1 cellular context compared by ENCODE assay signal in the genomic region with DNA sequence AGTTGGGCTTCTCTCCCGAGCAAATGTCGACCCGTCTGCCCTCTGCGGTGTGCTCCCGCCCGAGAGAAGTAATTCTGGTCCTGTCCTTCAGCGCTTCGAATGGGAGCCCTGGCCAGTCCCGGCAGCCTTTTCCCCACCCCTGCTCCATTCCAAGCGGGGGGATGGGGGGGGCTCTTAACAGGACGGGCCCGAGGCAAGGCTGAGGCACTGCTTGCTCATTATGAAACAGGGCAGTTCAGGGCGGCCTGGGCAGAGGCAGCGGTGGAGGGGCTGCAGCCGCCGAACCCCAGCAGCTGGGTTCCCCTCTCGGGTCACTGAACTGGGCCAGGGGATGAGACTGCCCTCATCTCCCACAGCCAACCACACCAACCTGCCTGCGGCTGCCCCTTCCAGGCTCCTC.
A peak's percentile ranks its signal among the peaks of the same experiment; 100 is the strongest.
TF ChIP-seq lines count a peak whose summit lies in the region.

No MANE protein-coding gene starts in this region.

TF ChIP-seq in HepG2, 621 proteins besides CTCF, POLR2A, EP300 and RAD21 (continued from another document):
- TF ChIP-seq RXRA (CRISPR knock-in tag; IDR thresholded peaks at IDR 0.05) (0 out of 2 replicates have a peak, but pooled peaks have one; percentile 10), SNAI1 (CRISPR knock-in tag; IDR thresholded peaks at IDR 0.05; ENCODE audit: borderline replicate concordance) (peak; percentile 59; the same call in 1 of the 2 replicates), SRSF9 (IDR thresholded peaks at IDR 0.05; ENCODE audit: borderline replicate concordance, insufficient read depth, low read depth, low read length, poor library complexity, severe bottlenecking) (no peak), LCORL (IDR thresholded peaks at IDR 0.05) (no peak), LCORL (CRISPR knock-in tag; IDR thresholded peaks at IDR 0.05) (no peak), SALL2 (CRISPR knock-in tag; IDR thresholded peaks at IDR 0.05) (no peak), HIVEP1 (CRISPR knock-in tag; IDR thresholded peaks at IDR 0.05) (no peak; the same call in 1 of the 2 replicates), ZNF572 (CRISPR knock-in tag; IDR thresholded peaks at IDR 0.05) (peak; percentile 41; the same call in 1 of the 2 replicates), POLR2G (IDR thresholded peaks at IDR 0.05; ENCODE audit: low read depth, low read length) (peak; percentile 25; the same call in 1 of the 2 replicates), XRCC5 (optimal IDR thresholded peaks at IDR 0.05; ENCODE audit: low read length) (peak; percentile 55), SRY (CRISPR knock-in tag; IDR thresholded peaks at IDR 0.05) (0 out of 2 replicates have a peak, but pooled peaks have one; percentile 33), SATB2 (CRISPR knock-in tag; IDR thresholded peaks at IDR 0.05) (no peak), SPEN (CRISPR knock-in tag; IDR thresholded peaks at IDR 0.05; ENCODE audit: low read depth) (no peak), DNMT3B (CRISPR knock-in tag; conservative IDR thresholded peaks at IDR 0.05) (0 out of 2 replicates have a peak, but pooled peaks have one; percentile 18), ZNF777 (CRISPR knock-in tag; IDR thresholded peaks at IDR 0.05) (no peak), SMAD9 (CRISPR knock-in tag; IDR thresholded peaks at IDR 0.05) (0 out of 2 replicates have a peak, but pooled peaks have one; percentile 32), CREB1 (IDR thresholded peaks at IDR 0.05) (no peak), CREB1 (CRISPR knock-in tag; IDR thresholded peaks at IDR 0.05) (no peak), HNRNPL (IDR thresholded peaks at IDR 0.05; ENCODE audit: low read depth, low read length) (0 out of 2 replicates have a peak, but pooled peaks have one; percentile 27), SAP130 (CRISPR knock-in tag; IDR thresholded peaks at IDR 0.05; ENCODE audit: low read depth) (peak; percentile 20; the same call in 1 of the 2 replicates), ZNF563 (CRISPR knock-in tag; IDR thresholded peaks at IDR 0.05) (peak; percentile 46; the same call in 1 of the 2 replicates), ZNF121 (CRISPR knock-in tag; IDR thresholded peaks at IDR 0.05) (0 out of 2 replicates have a peak, but pooled peaks have one; percentile 9)
- TF ChIP-seq, protein P1, sequence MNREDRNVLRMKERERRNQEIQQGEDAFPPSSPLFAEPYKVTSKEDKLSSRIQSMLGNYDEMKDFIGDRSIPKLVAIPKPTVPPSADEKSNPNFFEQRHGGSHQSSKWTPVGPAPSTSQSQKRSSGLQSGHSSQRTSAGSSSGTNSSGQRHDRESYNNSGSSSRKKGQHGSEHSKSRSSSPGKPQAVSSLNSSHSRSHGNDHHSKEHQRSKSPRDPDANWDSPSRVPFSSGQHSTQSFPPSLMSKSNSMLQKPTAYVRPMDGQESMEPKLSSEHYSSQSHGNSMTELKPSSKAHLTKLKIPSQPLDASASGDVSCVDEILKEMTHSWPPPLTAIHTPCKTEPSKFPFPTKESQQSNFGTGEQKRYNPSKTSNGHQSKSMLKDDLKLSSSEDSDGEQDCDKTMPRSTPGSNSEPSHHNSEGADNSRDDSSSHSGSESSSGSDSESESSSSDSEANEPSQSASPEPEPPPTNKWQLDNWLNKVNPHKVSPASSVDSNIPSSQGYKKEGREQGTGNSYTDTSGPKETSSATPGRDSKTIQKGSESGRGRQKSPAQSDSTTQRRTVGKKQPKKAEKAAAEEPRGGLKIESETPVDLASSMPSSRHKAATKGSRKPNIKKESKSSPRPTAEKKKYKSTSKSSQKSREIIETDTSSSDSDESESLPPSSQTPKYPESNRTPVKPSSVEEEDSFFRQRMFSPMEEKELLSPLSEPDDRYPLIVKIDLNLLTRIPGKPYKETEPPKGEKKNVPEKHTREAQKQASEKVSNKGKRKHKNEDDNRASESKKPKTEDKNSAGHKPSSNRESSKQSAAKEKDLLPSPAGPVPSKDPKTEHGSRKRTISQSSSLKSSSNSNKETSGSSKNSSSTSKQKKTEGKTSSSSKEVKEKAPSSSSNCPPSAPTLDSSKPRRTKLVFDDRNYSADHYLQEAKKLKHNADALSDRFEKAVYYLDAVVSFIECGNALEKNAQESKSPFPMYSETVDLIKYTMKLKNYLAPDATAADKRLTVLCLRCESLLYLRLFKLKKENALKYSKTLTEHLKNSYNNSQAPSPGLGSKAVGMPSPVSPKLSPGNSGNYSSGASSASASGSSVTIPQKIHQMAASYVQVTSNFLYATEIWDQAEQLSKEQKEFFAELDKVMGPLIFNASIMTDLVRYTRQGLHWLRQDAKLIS (CRISPR knock-in tag; IDR thresholded peaks at IDR 0.05), result no peak
- TF ChIP-seq, protein P2, sequence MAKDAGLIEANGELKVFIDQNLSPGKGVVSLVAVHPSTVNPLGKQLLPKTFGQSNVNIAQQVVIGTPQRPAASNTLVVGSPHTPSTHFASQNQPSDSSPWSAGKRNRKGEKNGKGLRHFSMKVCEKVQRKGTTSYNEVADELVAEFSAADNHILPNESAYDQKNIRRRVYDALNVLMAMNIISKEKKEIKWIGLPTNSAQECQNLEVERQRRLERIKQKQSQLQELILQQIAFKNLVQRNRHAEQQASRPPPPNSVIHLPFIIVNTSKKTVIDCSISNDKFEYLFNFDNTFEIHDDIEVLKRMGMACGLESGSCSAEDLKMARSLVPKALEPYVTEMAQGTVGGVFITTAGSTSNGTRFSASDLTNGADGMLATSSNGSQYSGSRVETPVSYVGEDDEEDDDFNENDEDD (CRISPR knock-in tag; IDR thresholded peaks at IDR 0.05; ENCODE audit: borderline replicate concordance), result peak; percentile 26; the same call in 1 of the 2 replicates
- TF ChIP-seq, protein P3, sequence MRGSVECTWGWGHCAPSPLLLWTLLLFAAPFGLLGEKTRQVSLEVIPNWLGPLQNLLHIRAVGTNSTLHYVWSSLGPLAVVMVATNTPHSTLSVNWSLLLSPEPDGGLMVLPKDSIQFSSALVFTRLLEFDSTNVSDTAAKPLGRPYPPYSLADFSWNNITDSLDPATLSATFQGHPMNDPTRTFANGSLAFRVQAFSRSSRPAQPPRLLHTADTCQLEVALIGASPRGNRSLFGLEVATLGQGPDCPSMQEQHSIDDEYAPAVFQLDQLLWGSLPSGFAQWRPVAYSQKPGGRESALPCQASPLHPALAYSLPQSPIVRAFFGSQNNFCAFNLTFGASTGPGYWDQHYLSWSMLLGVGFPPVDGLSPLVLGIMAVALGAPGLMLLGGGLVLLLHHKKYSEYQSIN (CRISPR knock-in tag; IDR thresholded peaks at IDR 0.05; ENCODE audit: borderline replicate concordance), result no peak
- TF ChIP-seq, protein P4, sequence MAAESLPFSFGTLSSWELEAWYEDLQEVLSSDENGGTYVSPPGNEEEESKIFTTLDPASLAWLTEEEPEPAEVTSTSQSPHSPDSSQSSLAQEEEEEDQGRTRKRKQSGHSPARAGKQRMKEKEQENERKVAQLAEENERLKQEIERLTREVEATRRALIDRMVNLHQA (CRISPR knock-in tag; IDR thresholded peaks at IDR 0.05), result no peak
- TF ChIP-seq, protein P5, sequence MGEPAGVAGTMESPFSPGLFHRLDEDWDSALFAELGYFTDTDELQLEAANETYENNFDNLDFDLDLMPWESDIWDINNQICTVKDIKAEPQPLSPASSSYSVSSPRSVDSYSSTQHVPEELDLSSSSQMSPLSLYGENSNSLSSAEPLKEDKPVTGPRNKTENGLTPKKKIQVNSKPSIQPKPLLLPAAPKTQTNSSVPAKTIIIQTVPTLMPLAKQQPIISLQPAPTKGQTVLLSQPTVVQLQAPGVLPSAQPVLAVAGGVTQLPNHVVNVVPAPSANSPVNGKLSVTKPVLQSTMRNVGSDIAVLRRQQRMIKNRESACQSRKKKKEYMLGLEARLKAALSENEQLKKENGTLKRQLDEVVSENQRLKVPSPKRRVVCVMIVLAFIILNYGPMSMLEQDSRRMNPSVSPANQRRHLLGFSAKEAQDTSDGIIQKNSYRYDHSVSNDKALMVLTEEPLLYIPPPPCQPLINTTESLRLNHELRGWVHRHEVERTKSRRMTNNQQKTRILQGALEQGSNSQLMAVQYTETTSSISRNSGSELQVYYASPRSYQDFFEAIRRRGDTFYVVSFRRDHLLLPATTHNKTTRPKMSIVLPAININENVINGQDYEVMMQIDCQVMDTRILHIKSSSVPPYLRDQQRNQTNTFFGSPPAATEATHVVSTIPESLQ (CRISPR knock-in tag; conservative IDR thresholded peaks at IDR 0.05), result 0 out of 2 replicates have a peak, but pooled peaks have one; percentile 27
- TF ChIP-seq, protein P6, sequence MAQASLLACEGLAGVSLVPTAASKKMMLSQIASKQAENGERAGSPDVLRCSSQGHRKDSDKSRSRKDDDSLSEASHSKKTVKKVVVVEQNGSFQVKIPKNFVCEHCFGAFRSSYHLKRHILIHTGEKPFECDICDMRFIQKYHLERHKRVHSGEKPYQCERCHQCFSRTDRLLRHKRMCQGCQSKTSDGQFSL (CRISPR knock-in tag; IDR thresholded peaks at IDR 0.05), result peak; percentile 94
- TF ChIP-seq, protein P7, sequence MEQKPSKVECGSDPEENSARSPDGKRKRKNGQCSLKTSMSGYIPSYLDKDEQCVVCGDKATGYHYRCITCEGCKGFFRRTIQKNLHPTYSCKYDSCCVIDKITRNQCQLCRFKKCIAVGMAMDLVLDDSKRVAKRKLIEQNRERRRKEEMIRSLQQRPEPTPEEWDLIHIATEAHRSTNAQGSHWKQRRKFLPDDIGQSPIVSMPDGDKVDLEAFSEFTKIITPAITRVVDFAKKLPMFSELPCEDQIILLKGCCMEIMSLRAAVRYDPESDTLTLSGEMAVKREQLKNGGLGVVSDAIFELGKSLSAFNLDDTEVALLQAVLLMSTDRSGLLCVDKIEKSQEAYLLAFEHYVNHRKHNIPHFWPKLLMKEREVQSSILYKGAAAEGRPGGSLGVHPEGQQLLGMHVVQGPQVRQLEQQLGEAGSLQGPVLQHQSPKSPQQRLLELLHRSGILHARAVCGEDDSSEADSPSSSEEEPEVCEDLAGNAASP (CRISPR knock-in tag; IDR thresholded peaks at IDR 0.05; ENCODE audit: borderline replicate concordance), result peak; percentile 15; the same call in 1 of the 2 replicates
- TF ChIP-seq, protein P8, sequence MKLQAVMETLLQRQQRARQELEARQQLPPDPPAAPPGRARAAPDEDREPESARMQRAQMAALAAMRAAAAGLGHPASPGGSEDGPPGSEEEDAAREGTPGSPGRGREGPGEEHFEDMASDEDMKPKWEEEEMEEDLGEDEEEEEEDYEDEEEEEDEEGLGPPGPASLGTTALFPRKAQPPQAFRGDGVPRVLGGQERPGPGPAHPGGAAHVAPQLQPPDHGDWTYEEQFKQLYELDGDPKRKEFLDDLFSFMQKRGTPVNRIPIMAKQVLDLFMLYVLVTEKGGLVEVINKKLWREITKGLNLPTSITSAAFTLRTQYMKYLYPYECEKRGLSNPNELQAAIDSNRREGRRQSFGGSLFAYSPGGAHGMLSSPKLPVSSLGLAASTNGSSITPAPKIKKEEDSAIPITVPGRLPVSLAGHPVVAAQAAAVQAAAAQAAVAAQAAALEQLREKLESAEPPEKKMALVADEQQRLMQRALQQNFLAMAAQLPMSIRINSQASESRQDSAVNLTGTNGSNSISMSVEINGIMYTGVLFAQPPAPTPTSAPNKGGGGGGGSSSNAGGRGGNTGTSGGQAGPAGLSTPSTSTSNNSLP (IDR thresholded peaks at IDR 0.05; ENCODE audit: low read depth, low read length), result no peak
- TF ChIP-seq, protein P9, sequence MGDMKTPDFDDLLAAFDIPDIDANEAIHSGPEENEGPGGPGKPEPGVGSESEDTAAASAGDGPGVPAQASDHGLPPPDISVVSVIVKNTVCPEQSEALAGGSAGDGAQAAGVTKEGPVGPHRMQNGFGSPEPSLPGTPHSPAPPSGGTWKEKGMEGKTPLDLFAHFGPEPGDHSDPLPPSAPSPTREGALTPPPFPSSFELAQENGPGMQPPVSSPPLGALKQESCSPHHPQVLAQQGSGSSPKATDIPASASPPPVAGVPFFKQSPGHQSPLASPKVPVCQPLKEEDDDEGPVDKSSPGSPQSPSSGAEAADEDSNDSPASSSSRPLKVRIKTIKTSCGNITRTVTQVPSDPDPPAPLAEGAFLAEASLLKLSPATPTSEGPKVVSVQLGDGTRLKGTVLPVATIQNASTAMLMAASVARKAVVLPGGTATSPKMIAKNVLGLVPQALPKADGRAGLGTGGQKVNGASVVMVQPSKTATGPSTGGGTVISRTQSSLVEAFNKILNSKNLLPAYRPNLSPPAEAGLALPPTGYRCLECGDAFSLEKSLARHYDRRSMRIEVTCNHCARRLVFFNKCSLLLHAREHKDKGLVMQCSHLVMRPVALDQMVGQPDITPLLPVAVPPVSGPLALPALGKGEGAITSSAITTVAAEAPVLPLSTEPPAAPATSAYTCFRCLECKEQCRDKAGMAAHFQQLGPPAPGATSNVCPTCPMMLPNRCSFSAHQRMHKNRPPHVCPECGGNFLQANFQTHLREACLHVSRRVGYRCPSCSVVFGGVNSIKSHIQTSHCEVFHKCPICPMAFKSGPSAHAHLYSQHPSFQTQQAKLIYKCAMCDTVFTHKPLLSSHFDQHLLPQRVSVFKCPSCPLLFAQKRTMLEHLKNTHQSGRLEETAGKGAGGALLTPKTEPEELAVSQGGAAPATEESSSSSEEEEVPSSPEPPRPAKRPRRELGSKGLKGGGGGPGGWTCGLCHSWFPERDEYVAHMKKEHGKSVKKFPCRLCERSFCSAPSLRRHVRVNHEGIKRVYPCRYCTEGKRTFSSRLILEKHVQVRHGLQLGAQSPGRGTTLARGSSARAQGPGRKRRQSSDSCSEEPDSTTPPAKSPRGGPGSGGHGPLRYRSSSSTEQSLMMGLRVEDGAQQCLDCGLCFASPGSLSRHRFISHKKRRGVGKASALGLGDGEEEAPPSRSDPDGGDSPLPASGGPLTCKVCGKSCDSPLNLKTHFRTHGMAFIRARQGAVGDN (CRISPR knock-in tag; IDR thresholded peaks at IDR 0.05), result peak; percentile 85
